9 cellular contexts compared by ENCODE assay signal in the genomic region with DNA sequence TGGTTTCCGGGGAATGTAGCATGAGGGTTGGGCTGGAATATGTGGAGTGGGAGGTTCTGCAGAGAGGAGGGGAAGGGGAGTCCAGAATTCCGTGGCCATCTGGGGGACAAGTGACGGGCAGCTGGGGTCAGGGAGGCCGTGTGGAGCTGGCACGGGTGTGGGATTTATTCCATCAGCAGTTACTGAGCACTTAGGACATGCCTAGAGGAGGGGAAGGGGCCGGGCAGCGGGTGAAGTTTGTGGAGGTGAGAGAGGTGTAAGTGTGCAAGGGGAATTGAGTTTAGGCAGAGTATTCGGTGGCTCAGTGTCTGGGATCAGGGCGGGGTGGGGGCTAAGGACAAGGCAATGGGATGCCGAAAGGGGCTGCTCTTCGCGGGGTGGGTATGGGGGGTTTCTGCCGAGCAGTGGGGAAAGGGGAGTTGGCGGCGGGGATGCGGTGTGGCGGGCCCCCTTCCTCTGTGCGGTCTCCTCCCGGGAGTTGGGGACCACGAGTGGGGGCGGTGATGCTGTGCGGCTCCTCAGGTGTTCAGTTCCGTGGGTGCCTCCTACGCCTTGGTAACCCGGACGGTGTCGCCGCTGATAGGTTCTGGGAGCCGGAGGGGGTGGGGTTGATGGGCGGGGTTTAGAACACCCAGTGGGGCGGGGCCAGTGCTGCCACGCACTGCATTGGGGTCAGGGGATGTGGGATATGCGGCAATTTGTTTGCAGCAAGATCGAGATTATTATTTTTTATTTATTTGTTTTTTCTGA. TPM values are rescaled to one million over a fixed set of nuclear protein-coding genes. Genes with fewer than 3 reads are reported as not detected.
DNase-seq lines count a peak whose midpoint lies in the region; ATAC-seq, FAIRE-seq and TF ChIP-seq lines count a peak whose summit lies in the region.
"Had no signal": no experiment of that assay in that cellular context is flagged by ENCODE, and none has a peak within 500 bp of the region (broad histone marks: within the 10 kb centered on the region; RNA-seq: fewer than 3 reads in every experiment).

No MANE protein-coding gene starts in this region.

- peak overlapping the region; percentile 57 for H3K27ac Mint-ChIP-seq in mesothelial cell of epicardium
- peak overlapping the region; percentile 28 for H3K27ac Mint-ChIP-seq in stimulated activated memory B cell treated with anti-CD40 and anti-IgM and Interleukin-4, amounts not matched to agents 10 μg/mL and 1 μg/mL and 100 μg/mL, for 72 hours

- DNase-seq in Right ventricle myocardium inferior (ENCODE audit: missing footprints) (peak; percentile 67), right atrium auricular region (ENCODE audit: low spot score) (no peak), choroid plexus epithelial cell (ENCODE audit: low read depth) (peak; percentile 35), mesothelial cell of epicardium (ENCODE audit: low spot score in 2 of 2, unreplicated experiment in 2 of 2) (no peak), RCC 7860 (ENCODE audit: low spot score) (no peak), urothelium cell line (ENCODE audit: low spot score) (no peak)
- peak; percentile 79 for DNase-seq in activated CD4-positive, alpha-beta T cell treated with anti-CD3 and anti-CD28 coated beads, Interleukin-2, amount 50 U/mL, for 1 hour

- peaks cover 10% of the 10 kb centered on the region for H3K36me3 Mint-ChIP-seq in mesothelial cell of epicardium
- H3K36me3 Mint-ChIP-seq in stimulated activated memory B cell treated with anti-CD40 and anti-IgM and Interleukin-4, amounts not matched to agents 10 μg/mL and 1 μg/mL and 100 μg/mL, for 72 hours: peaks cover 41% of the 10 kb centered on the region

- ATAC-seq in Right ventricle myocardium inferior: no peak
- ATAC-seq in stimulated activated memory B cell treated with anti-CD40 and anti-IgM and Interleukin-4, amounts not matched to agents 10 μg/mL and 1 μg/mL and 100 μg/mL, for 72 hours: peak; percentile 82

- H3K4me1 ChIP-seq in right atrium auricular region: peaks cover 0 to 28% of the 10 kb centered on the region in 2 donors

- H3K27ac ChIP-seq in right atrium auricular region: no peak overlapping the region

- TF ChIP-seq CTCF in right atrium auricular region (IDR thresholded peaks at IDR 0.05) (no peak), choroid plexus epithelial cell (conservative IDR thresholded peaks at IDR 0.05; ENCODE audit: low read depth, low read length) (no peak), mesothelial cell of epicardium (IDR thresholded peaks at IDR 0.05; ENCODE audit: unreplicated experiment) (no peak)

- FAIRE-seq in RCC 7860 (lab: Jason Lieb, UNC) (no peak), urothelium cell line (lab: Jason Lieb, UNC) (no peak)

- intact Hi-C loops in Right ventricle myocardium inferior (cut with DNase I): no loop called here

- H3K36me3 ChIP-seq in right atrium auricular region: no peaks in the 10 kb centered on the region

- no peaks in the 10 kb centered on the region for H3K27me3 ChIP-seq in right atrium auricular region

- no peaks in the 10 kb centered on the region for H3K9me3 Mint-ChIP-seq in mesothelial cell of epicardium
- H3K9me3 Mint-ChIP-seq in stimulated activated memory B cell treated with anti-CD40 and anti-IgM and Interleukin-4, amounts not matched to agents 10 μg/mL and 1 μg/mL and 100 μg/mL, for 72 hours: no peaks in the 10 kb centered on the region

- H3K4me1 Mint-ChIP-seq in mesothelial cell of epicardium: peaks cover 30% of the 10 kb centered on the region
- peaks cover 27% of the 10 kb centered on the region for H3K4me1 Mint-ChIP-seq in stimulated activated memory B cell treated with anti-CD40 and anti-IgM and Interleukin-4, amounts not matched to agents 10 μg/mL and 1 μg/mL and 100 μg/mL, for 72 hours

- peak overlapping the region in 1 of 2 donors; percentile 14 for H3K4me3 ChIP-seq in right atrium auricular region
- peak overlapping the region; percentile 32 for H3K4me3 ChIP-seq in choroid plexus epithelial cell (ENCODE audit: low read depth, low read length)

- H3K9me3 ChIP-seq in right atrium auricular region: no peaks in the 10 kb centered on the region

- peaks cover 16% of the 10 kb centered on the region for H3K27me3 Mint-ChIP-seq in mesothelial cell of epicardium (ENCODE audit: low read depth)
- H3K27me3 Mint-ChIP-seq in stimulated activated memory B cell treated with anti-CD40 and anti-IgM and Interleukin-4, amounts not matched to agents 10 μg/mL and 1 μg/mL and 100 μg/mL, for 72 hours: peaks cover 26% of the 10 kb centered on the region

- peak overlapping the region; percentile 69 for H3K4me3 Mint-ChIP-seq in mesothelial cell of epicardium
- peak overlapping the region; percentile 59 for H3K4me3 Mint-ChIP-seq in stimulated activated memory B cell treated with anti-CD40 and anti-IgM and Interleukin-4, amounts not matched to agents 10 μg/mL and 1 μg/mL and 100 μg/mL, for 72 hours

RNA-seq across cellular contexts. Expression of a gene that starts 5.4 kb away (rescaled TPM):
- total RNA-seq in Right ventricle myocardium inferior (8.2 TPM), right atrium auricular region (1 to 10 TPM; 5.3 to 7.8 TPM), mesothelial cell of epicardium (21.5 to 24.9 TPM (median 22.3 TPM) in 3 replicates)

RNA-seq across cellular contexts. Expression of a gene that starts 22.2 kb away (rescaled TPM):
- 0.35 TPM for total RNA-seq in Right ventricle myocardium inferior
- total RNA-seq in right atrium auricular region: not detected
- total RNA-seq in mesothelial cell of epicardium: not detected in 3 replicates
- total RNA-seq: T-helper 2 cell treated with Interferon-gamma antibody and Interleukin-4, amounts not matched to agents 100 ng/mL and 5 ng/mL, for 36 hours had no signal

RNA-seq across cellular contexts. Expression of a gene that starts 27.0 kb away (rescaled TPM):
- 5.3 TPM for total RNA-seq in Right ventricle myocardium inferior
- total RNA-seq in right atrium auricular region: 1 to 10 TPM; 1.5 to 3.9 TPM
- total RNA-seq in mesothelial cell of epicardium: 0.51 to 1.2 TPM (median 0.67 TPM) in 3 replicates

RNA-seq across cellular contexts. Expression of a gene that starts 40.1 kb away (rescaled TPM):
- not detected for total RNA-seq in Right ventricle myocardium inferior
- not detected for total RNA-seq in right atrium auricular region
- 1.8 to 2.8 TPM (median 2.4 TPM) in 3 replicates for total RNA-seq in mesothelial cell of epicardium
- total RNA-seq: T-helper 2 cell treated with Interferon-gamma antibody and Interleukin-4, amounts not matched to agents 100 ng/mL and 5 ng/mL, for 36 hours had no signal

Comparison
In these comparisons a context has a peak if more than half of its experiments do, and no peak if none do; other contexts are left out.
1. DNase-seq: peak in Right ventricle myocardium inferior (single experiment), activated CD4-positive, alpha-beta T cell treated with anti-CD3 and anti-CD28 coated beads, Interleukin-2, amount 50 U/mL, for 1 hour (single experiment) and choroid plexus epithelial cell (single experiment); none in right atrium auricular region (single experiment), mesothelial cell of epicardium (0 of 2), RCC 7860 (single experiment) and urothelium cell line (single experiment).